ENCODE assay signal across 11 cellular contexts in genomic region chr6:87574237-87574636, GRCh38. TPM values are rescaled to one million over a fixed set of nuclear protein-coding genes. Genes with fewer than 3 reads are reported as not detected.
A peak's percentile ranks its signal among the peaks of the same experiment; 100 is the strongest.
DNase-seq lines count a peak whose midpoint lies in the region; ATAC-seq lines count a peak whose summit lies in the region.
"Had no signal": no experiment of that assay in that cellular context is flagged by ENCODE, and none has a peak within 500 bp of the region (broad histone marks: within the 10 kb centered on the region; RNA-seq: fewer than 3 reads in every experiment).

No MANE protein-coding gene starts in this region.

- no peaks in the 10 kb centered on the region for H3K36me3 ChIP-seq in naive thymus-derived CD4-positive, alpha-beta T cell (ENCODE audit: control insufficient read depth in 2 of 3, insufficient read depth in 3 of 3, low read length in 3 of 3)

- DNase-seq in NCI-H748 (lab: John Stamatoyannopoulos, UW; ENCODE audit: unreplicated experiment) (peak; percentile 34), NCI-H748 treated with DMSO at 0.1 percent for 48 hours (lab: John Stamatoyannopoulos, UW) (no peak), HuH-7 (ENCODE audit: low spot score) (peak; percentile 21), GDM1 (lab: John Stamatoyannopoulos, UW) (no peak), NCI-H2227 treated with DMSO at 0.1 percent for 48 hours (lab: John Stamatoyannopoulos, UW) (no peak), cortex of kidney (lab: John Stamatoyannopoulos, UW) (no peak)
- DNase-seq in activated T-helper 2 cell treated with anti-CD3 and anti-CD28 coated beads, Interferon-gamma antibody, Interleukin-2, Interleukin-4, amounts not matched to agents 10 μg/mL and 5 μg/mL and 100 μg/mL, durations not matched to agents 14 hours and 24 hours and 36 hours (ENCODE audit: low spot score) = no peak
- no peak for DNase-seq in naive thymus-derived CD4-positive, alpha-beta T cell
- DNase-seq: activated gamma-delta T cell, right cardiac atrium had no signal

- intact Hi-C loops in activated T-helper 2 cell treated with anti-CD3 and anti-CD28 coated beads, Interferon-gamma antibody, Interleukin-2, Interleukin-4, amounts not matched to agents 10 μg/mL and 5 μg/mL and 100 μg/mL, durations not matched to agents 14 hours and 24 hours and 36 hours (cut with micrococcal nuclease) = no loop called here
- intact Hi-C loops in naive thymus-derived CD4-positive, alpha-beta T cell (cut with micrococcal nuclease) = loop anchor here in 1 of 2 donors (2.0 to 5.0 kb wide), 2 partner anchors 21 to 603 kb away; no protein-coding TSS in a partner anchor

- peaks cover 39% of the 10 kb centered on the region for H3K4me1 Mint-ChIP-seq in activated T-helper 2 cell treated with anti-CD3 and anti-CD28 coated beads, Interferon-gamma antibody, Interleukin-2, Interleukin-4, amounts not matched to agents 10 μg/mL and 5 μg/mL and 100 μg/mL, durations not matched to agents 14 hours and 24 hours and 36 hours (ENCODE audit: low read depth)
- H3K4me1 Mint-ChIP-seq in naive thymus-derived CD4-positive, alpha-beta T cell = peaks cover 33 to 83% (median 72%) of the 10 kb centered on the region in 7 donors

- peak overlapping the region; percentile 46 for H3K27ac Mint-ChIP-seq in activated T-helper 2 cell treated with anti-CD3 and anti-CD28 coated beads, Interferon-gamma antibody, Interleukin-2, Interleukin-4, amounts not matched to agents 10 μg/mL and 5 μg/mL and 100 μg/mL, durations not matched to agents 14 hours and 24 hours and 36 hours
- peak overlapping the region; percentile 9 to 87 (median 62) for H3K27ac Mint-ChIP-seq in naive thymus-derived CD4-positive, alpha-beta T cell

- no peaks in the 10 kb centered on the region for H3K27me3 Mint-ChIP-seq in activated T-helper 2 cell treated with anti-CD3 and anti-CD28 coated beads, Interferon-gamma antibody, Interleukin-2, Interleukin-4, amounts not matched to agents 10 μg/mL and 5 μg/mL and 100 μg/mL, durations not matched to agents 14 hours and 24 hours and 36 hours (ENCODE audit: low read depth)
- H3K27me3 Mint-ChIP-seq in naive thymus-derived CD4-positive, alpha-beta T cell = no peaks in the 10 kb centered on the region

- H3K4me3 ChIP-seq in naive thymus-derived CD4-positive, alpha-beta T cell (ENCODE audit: low read length) = no peak overlapping the region
- H3K4me3 ChIP-seq: HAP-1 had no signal

- H3K9me3 ChIP-seq in naive thymus-derived CD4-positive, alpha-beta T cell (ENCODE audit: control insufficient read depth in 2 of 3, low read length in 3 of 3) = no peaks in the 10 kb centered on the region
- H3K9me3 ChIP-seq: HAP-1 had no signal

- CTCF ChIA-PET in naive thymus-derived CD4-positive, alpha-beta T cell (lab: Charles Lee) = no interaction called here

- H3K4me3 Mint-ChIP-seq in activated T-helper 2 cell treated with anti-CD3 and anti-CD28 coated beads, Interferon-gamma antibody, Interleukin-2, Interleukin-4, amounts not matched to agents 10 μg/mL and 5 μg/mL and 100 μg/mL, durations not matched to agents 14 hours and 24 hours and 36 hours (ENCODE audit: low read depth) = peak overlapping the region; percentile 11
- peak overlapping the region in 9 of 10 donors; percentile 9 to 60 (median 57) for H3K4me3 Mint-ChIP-seq in naive thymus-derived CD4-positive, alpha-beta T cell

- no peak for ATAC-seq in naive thymus-derived CD4-positive, alpha-beta T cell
- ATAC-seq: right cardiac atrium had no signal

- peaks cover 48% of the 10 kb centered on the region for H3K36me3 Mint-ChIP-seq in activated T-helper 2 cell treated with anti-CD3 and anti-CD28 coated beads, Interferon-gamma antibody, Interleukin-2, Interleukin-4, amounts not matched to agents 10 μg/mL and 5 μg/mL and 100 μg/mL, durations not matched to agents 14 hours and 24 hours and 36 hours (ENCODE audit: low read depth)
- peaks cover 3 to 31% (median 21%) of the 10 kb centered on the region in 5 donors for H3K36me3 Mint-ChIP-seq in naive thymus-derived CD4-positive, alpha-beta T cell

- H3K4me1 ChIP-seq in naive thymus-derived CD4-positive, alpha-beta T cell (ENCODE audit: control insufficient read depth in 2 of 2, insufficient read depth in 2 of 2, low read length in 2 of 2) = peaks cover 19 to 24% of the 10 kb centered on the region in 2 donors

- POLR2A ChIA-PET in naive thymus-derived CD4-positive, alpha-beta T cell (lab: Charles Lee) = interaction anchor here (1.3 kb wide), 1 partner anchor 15 kb away, joined by 4 read pairs; the partner anchor contains the start of genes ORC3 and RARS2

- no peak overlapping the region for H3K27ac ChIP-seq in naive thymus-derived CD4-positive, alpha-beta T cell (ENCODE audit: low read depth, low read length)

- H3K27me3 ChIP-seq in naive thymus-derived CD4-positive, alpha-beta T cell (ENCODE audit: control insufficient read depth in 2 of 2, insufficient read depth in 2 of 2, low read length in 2 of 2) = no peaks in the 10 kb centered on the region

- peaks cover 4% of the 10 kb centered on the region for H3K9me3 Mint-ChIP-seq in activated T-helper 2 cell treated with anti-CD3 and anti-CD28 coated beads, Interferon-gamma antibody, Interleukin-2, Interleukin-4, amounts not matched to agents 10 μg/mL and 5 μg/mL and 100 μg/mL, durations not matched to agents 14 hours and 24 hours and 36 hours
- H3K9me3 Mint-ChIP-seq in naive thymus-derived CD4-positive, alpha-beta T cell = peaks cover 0 to 3% (median 0%) of the 10 kb centered on the region in 11 donors

RNA-seq across cellular contexts. Expression of gene RARS2, which starts 15.6 kb away (rescaled TPM):
- 23.3 and 23.5 TPM in 2 replicates for total RNA-seq in activated T-helper 2 cell treated with anti-CD3 and anti-CD28 coated beads, Interferon-gamma antibody, Interleukin-2, Interleukin-4, amounts not matched to agents 10 μg/mL and 5 μg/mL and 100 μg/mL, durations not matched to agents 14 hours and 24 hours and 36 hours
- total RNA-seq in naive thymus-derived CD4-positive, alpha-beta T cell = 10 to 100 TPM; 21.0 to 40.0 (median 24.2) TPM
- polyA plus RNA-seq in naive thymus-derived CD4-positive, alpha-beta T cell = 10 to 100 TPM; 32.3 to 37.2 TPM

RNA-seq across cellular contexts. Expression of gene ORC3, which starts 15.7 kb away (rescaled TPM):
- total RNA-seq in activated T-helper 2 cell treated with anti-CD3 and anti-CD28 coated beads, Interferon-gamma antibody, Interleukin-2, Interleukin-4, amounts not matched to agents 10 μg/mL and 5 μg/mL and 100 μg/mL, durations not matched to agents 14 hours and 24 hours and 36 hours = 31.2 and 31.9 TPM in 2 replicates
- 10 to 100 TPM; 17.7 to 29.8 (median 27.6) TPM for total RNA-seq in naive thymus-derived CD4-positive, alpha-beta T cell
- 10 to 100 TPM; 32.4 to 40.3 TPM for polyA plus RNA-seq in naive thymus-derived CD4-positive, alpha-beta T cell

Comparison
In these comparisons a context has a peak if more than half of its experiments do, and no peak if none do; other contexts are left out.
1. DNase-seq: peak in NCI-H748 (single experiment) and HuH-7 (single experiment); none in NCI-H748 treated with DMSO at 0.1 percent for 48 hours (single experiment), activated T-helper 2 cell treated with anti-CD3 and anti-CD28 coated beads, Interferon-gamma antibody, Interleukin-2, Interleukin-4, amounts not matched to agents 10 μg/mL and 5 μg/mL and 100 μg/mL, durations not matched to agents 14 hours and 24 hours and 36 hours (single experiment), naive thymus-derived CD4-positive, alpha-beta T cell (0 of 9), GDM1 (single experiment), NCI-H2227 treated with DMSO at 0.1 percent for 48 hours (single experiment) and cortex of kidney (single experiment).